25 cellular contexts compared by ENCODE assay signal in the genomic region with DNA sequence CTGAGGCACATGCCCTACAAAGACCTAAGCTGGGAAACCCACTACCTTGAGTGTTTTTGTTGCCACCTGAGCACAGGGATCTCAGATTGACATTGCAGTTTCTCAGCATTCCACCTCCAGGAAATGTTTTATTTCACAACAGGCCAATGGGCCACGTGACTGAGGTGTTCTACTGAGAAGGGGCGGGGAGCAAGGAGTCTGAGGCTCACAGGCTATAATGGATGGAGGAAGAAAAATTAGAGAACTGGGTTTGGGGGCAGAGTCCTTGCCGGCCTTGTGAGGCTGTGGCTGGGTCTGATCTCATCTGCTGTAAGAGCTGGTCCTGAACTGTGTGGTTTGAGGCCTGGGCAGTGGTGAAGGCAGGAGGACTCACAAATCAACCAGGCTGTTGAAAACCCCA. TPM values are rescaled to one million over a fixed set of nuclear protein-coding genes. Genes with fewer than 3 reads are reported as not detected.
A peak's percentile ranks its signal among the peaks of the same experiment; 100 is the strongest.
DNase-seq lines count a peak whose midpoint lies in the region; ATAC-seq and TF ChIP-seq lines count a peak whose summit lies in the region.
"Had no signal": no experiment of that assay in that cellular context is flagged by ENCODE, and none has a peak within 500 bp of the region (broad histone marks: within the 10 kb centered on the region; RNA-seq: fewer than 3 reads in every experiment).

No MANE protein-coding gene starts in this region.

- no peaks in the 10 kb centered on the region for H3K9me3 ChIP-seq in mucosa of descending colon
- H3K9me3 ChIP-seq: A549 had no signal

- H3F3A ChIP-seq in GM23338 (replicated peaks; ENCODE audit: low read depth), result no peaks in the 10 kb centered on the region

- H3K4me3 Mint-ChIP-seq in GM23338, result no peak overlapping the region
- H3K4me3 Mint-ChIP-seq in activated naive CD4-positive, alpha-beta T cell treated with anti-CD3 and anti-CD28 coated beads for 36 hours, result no peak overlapping the region
- H3K4me3 Mint-ChIP-seq: CD8-positive, alpha-beta T cell; T-helper 17 cell had no signal

- peaks cover 7% of the 10 kb centered on the region for H3K27me3 Mint-ChIP-seq in GM23338 (ENCODE audit: insufficient read depth, low read depth, poor library complexity)
- peaks cover 5% of the 10 kb centered on the region for H3K27me3 Mint-ChIP-seq in activated naive CD4-positive, alpha-beta T cell treated with anti-CD3 and anti-CD28 coated beads for 36 hours (ENCODE audit: low read depth)

- H3K4me3 ChIP-seq in GM23338, result no peak overlapping the region
- H3K4me3 ChIP-seq in NB4 (ENCODE audit: low read depth, low read length), result no peak overlapping the region
- no peak overlapping the region for H3K4me3 ChIP-seq in mucosa of descending colon
- H3K4me3 ChIP-seq: A549 had no signal

- H3K4me1 ChIP-seq in GM23338 (ENCODE audit: insufficient read depth) (no peaks in the 10 kb centered on the region), mucosa of descending colon (ENCODE audit: low read depth) (no peaks in the 10 kb centered on the region)
- H3K4me1 ChIP-seq: A549 had no signal

- no peak overlapping the region for H3K27ac ChIP-seq in GM23338 (ENCODE audit: low read depth)
- no peak overlapping the region for H3K27ac ChIP-seq in caudate nucleus (ENCODE audit: low read depth, low read length)
- H3K27ac ChIP-seq: A549 had no signal

- no peak overlapping the region for H3K27ac Mint-ChIP-seq in GM23338
- no peak overlapping the region for H3K27ac Mint-ChIP-seq in activated naive CD4-positive, alpha-beta T cell treated with anti-CD3 and anti-CD28 coated beads for 36 hours
- H3K27ac Mint-ChIP-seq: CD8-positive, alpha-beta T cell; T-helper 17 cell had no signal

- TF ChIP-seq CTCF in GM23338 (conservative IDR thresholded peaks at IDR 0.05; ENCODE audit: low read depth in 2 of 2) (no peak), NB4 (IDR thresholded peaks at IDR 0.05; ENCODE audit: low read depth, low read length) (no peak), mucosa of descending colon (IDR thresholded peaks at IDR 0.05) (no peak)

- intact Hi-C loops in mucosa of descending colon (cut with DNase I, micrococcal nuclease), result no loop called here
- intact Hi-C loops in activated naive CD4-positive, alpha-beta T cell treated with anti-CD3 and anti-CD28 coated beads for 36 hours (cut with micrococcal nuclease), result loop anchor here (10.0 kb wide), 1 partner anchor 186 kb away; no protein-coding TSS in a partner anchor

- no peaks in the 10 kb centered on the region; the same call in 2 of the 3 replicates for H3K4me1 Mint-ChIP-seq in GM23338
- no peaks in the 10 kb centered on the region for H3K4me1 Mint-ChIP-seq in activated naive CD4-positive, alpha-beta T cell treated with anti-CD3 and anti-CD28 coated beads for 36 hours (ENCODE audit: low read depth)

- H3K36me3 Mint-ChIP-seq in GM23338 (ENCODE audit: low read depth), result no peaks in the 10 kb centered on the region
- no peaks in the 10 kb centered on the region for H3K36me3 Mint-ChIP-seq in activated naive CD4-positive, alpha-beta T cell treated with anti-CD3 and anti-CD28 coated beads for 36 hours (ENCODE audit: low read depth)
- H3K36me3 Mint-ChIP-seq: CD8-positive, alpha-beta T cell had no signal

- CTCF ChIA-PET in activated naive CD4-positive, alpha-beta T cell treated with anti-CD3 and anti-CD28 coated beads for 36 hours (lab: Charles Lee), result interaction anchor here (0.6 to 1.6 kb wide), 3 partner anchors 11 to 425 kb away, joined by 3 to 6 read pairs (median 3); no protein-coding TSS in a partner anchor

- no peak overlapping the region; the same call in 1 of the 2 replicates for H2AFZ ChIP-seq in GM23338

- no peak for TF ChIP-seq POLR2A in NB4 (IDR thresholded peaks at IDR 0.05; ENCODE audit: extremely low read depth, insufficient read length)

- H3K79me2 ChIP-seq in GM23338 (replicated peaks; ENCODE audit: insufficient read depth), result no peaks in the 10 kb centered on the region

- H3K27me3 ChIP-seq in GM23338 (ENCODE audit: insufficient read depth), result no peaks in the 10 kb centered on the region

- H3K36me3 ChIP-seq in GM23338 (ENCODE audit: insufficient read depth) (no peaks in the 10 kb centered on the region), mucosa of descending colon (ENCODE audit: low read depth) (no peaks in the 10 kb centered on the region)

- no peaks in the 10 kb centered on the region for H3K9me2 ChIP-seq in GM23338 (ENCODE audit: insufficient read depth)

- ATAC-seq in GM23338 (no peak), mucosa of descending colon (peak; percentile 55), left lobe of liver (no peak), HG03571 (IDR thresholded peaks at IDR 0.05; ENCODE audit: unreplicated experiment) (no peak)
- ATAC-seq: A549; CD8-positive, alpha-beta T cell; T-helper 17 cell had no signal

- H4K20me1 ChIP-seq in GM23338 (replicated peaks; ENCODE audit: insufficient read depth), result no peaks in the 10 kb centered on the region

- no peak overlapping the region for H3K4me2 ChIP-seq in GM23338
- H3K4me2 ChIP-seq: A549 had no signal

- H3K9me3 Mint-ChIP-seq in GM23338, result no peaks in the 10 kb centered on the region
- H3K9me3 Mint-ChIP-seq in activated naive CD4-positive, alpha-beta T cell treated with anti-CD3 and anti-CD28 coated beads for 36 hours, result no peaks in the 10 kb centered on the region
- H3K9me3 Mint-ChIP-seq: CD8-positive, alpha-beta T cell had no signal

- DNase-seq in GM23338 (ENCODE audit: low spot score) (peak; percentile 13), NB4 (ENCODE audit: low read depth) (peak; percentile 43), SKM-1 treated with dmso at 0.1 percent for 144 hours (lab: John Stamatoyannopoulos, UW; ENCODE audit: unreplicated experiment) (peak; percentile 51), mucosa of descending colon (peak in 2 of 3 donors; percentile 20 to 33), caudate nucleus (lab: John Stamatoyannopoulos, UW) (no peak), left lobe of liver (ENCODE audit: low spot score) (no peak)
- DNase-seq in activated naive CD4-positive, alpha-beta T cell treated with anti-CD3 and anti-CD28 coated beads for 36 hours, result no peak
- DNase-seq: Calu3; CD8-positive, alpha-beta T cell; DMS53; EL; Kasumi-1; MM.1S; NCI-H1417 treated with DMSO at 0.1 percent for 48 hours; NCI-H1930; NCI-H345; NCI-H524 treated with DMSO at 0.1 percent for 48 hours; RPMI8226; SIG-M5; T-helper 17 cell had no signal

TF ChIP-seq in GM23338, 12 proteins besides CTCF, POLR2A, EP300 and RAD21 (continues in another document):
- TF ChIP-seq ZNF114 (CRISPR knock-in tag; IDR thresholded peaks at IDR 0.05) (no peak), CREB1 (CRISPR knock-in tag; IDR thresholded peaks at IDR 0.05; ENCODE audit: low read depth) (no peak), POLR2AphosphoS5 (IDR thresholded peaks at IDR 0.05; ENCODE audit: low read depth) (no peak), JUNB (IDR thresholded peaks at IDR 0.05; ENCODE audit: unreplicated experiment) (no peak), STAT1 (IDR thresholded peaks at IDR 0.05; ENCODE audit: unreplicated experiment) (no peak)
- TF ChIP-seq, protein P1, sequence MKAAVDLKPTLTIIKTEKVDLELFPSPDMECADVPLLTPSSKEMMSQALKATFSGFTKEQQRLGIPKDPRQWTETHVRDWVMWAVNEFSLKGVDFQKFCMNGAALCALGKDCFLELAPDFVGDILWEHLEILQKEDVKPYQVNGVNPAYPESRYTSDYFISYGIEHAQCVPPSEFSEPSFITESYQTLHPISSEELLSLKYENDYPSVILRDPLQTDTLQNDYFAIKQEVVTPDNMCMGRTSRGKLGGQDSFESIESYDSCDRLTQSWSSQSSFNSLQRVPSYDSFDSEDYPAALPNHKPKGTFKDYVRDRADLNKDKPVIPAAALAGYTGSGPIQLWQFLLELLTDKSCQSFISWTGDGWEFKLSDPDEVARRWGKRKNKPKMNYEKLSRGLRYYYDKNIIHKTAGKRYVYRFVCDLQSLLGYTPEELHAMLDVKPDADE (IDR thresholded peaks at IDR 0.05), result no peak
- TF ChIP-seq, protein P2, sequence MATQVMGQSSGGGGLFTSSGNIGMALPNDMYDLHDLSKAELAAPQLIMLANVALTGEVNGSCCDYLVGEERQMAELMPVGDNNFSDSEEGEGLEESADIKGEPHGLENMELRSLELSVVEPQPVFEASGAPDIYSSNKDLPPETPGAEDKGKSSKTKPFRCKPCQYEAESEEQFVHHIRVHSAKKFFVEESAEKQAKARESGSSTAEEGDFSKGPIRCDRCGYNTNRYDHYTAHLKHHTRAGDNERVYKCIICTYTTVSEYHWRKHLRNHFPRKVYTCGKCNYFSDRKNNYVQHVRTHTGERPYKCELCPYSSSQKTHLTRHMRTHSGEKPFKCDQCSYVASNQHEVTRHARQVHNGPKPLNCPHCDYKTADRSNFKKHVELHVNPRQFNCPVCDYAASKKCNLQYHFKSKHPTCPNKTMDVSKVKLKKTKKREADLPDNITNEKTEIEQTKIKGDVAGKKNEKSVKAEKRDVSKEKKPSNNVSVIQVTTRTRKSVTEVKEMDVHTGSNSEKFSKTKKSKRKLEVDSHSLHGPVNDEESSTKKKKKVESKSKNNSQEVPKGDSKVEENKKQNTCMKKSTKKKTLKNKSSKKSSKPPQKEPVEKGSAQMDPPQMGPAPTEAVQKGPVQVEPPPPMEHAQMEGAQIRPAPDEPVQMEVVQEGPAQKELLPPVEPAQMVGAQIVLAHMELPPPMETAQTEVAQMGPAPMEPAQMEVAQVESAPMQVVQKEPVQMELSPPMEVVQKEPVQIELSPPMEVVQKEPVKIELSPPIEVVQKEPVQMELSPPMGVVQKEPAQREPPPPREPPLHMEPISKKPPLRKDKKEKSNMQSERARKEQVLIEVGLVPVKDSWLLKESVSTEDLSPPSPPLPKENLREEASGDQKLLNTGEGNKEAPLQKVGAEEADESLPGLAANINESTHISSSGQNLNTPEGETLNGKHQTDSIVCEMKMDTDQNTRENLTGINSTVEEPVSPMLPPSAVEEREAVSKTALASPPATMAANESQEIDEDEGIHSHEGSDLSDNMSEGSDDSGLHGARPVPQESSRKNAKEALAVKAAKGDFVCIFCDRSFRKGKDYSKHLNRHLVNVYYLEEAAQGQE (IDR thresholded peaks at IDR 0.05; ENCODE audit: unreplicated experiment), result no peak

RNA-seq across cellular contexts. Expression of gene ZNF202, which starts 40.7 kb away (rescaled TPM):
- 33.0 and 36.7 TPM in 2 replicates for total RNA-seq in GM23338 (2014; rRNA removed; shearing (Covaris generic))
- 16.1 and 18.2 TPM in 2 replicates for polyA plus RNA-seq in GM23338 (2016; fragmentation: Nextera tagmentation; extraction: Ambion mirVana)
- total RNA-seq in mucosa of descending colon (10 to 100 TPM; 10.6 to 11.9 (median 11.1) TPM), left lobe of liver (3.4 TPM)
- 1 to 10 TPM; 5.9 to 6.4 TPM for total RNA-seq in activated naive CD4-positive, alpha-beta T cell treated with anti-CD3 and anti-CD28 coated beads for 36 hours

RNA-seq across cellular contexts. Expression of gene SCN3B, which starts 46.4 kb away (rescaled TPM):
- 1.7 and 2.2 TPM in 2 replicates for total RNA-seq in GM23338 (2014; rRNA removed; shearing (Covaris generic))
- polyA plus RNA-seq in GM23338 (2016; fragmentation: Nextera tagmentation; extraction: Ambion mirVana), result 0.56 and 0.74 TPM in 2 replicates
- total RNA-seq in mucosa of descending colon (1 to 10 TPM in 2 of 3 donors, under 1 TPM in 1; 0.29 to 2.6 (median 2.0) TPM), left lobe of liver (not detected)
- total RNA-seq in activated naive CD4-positive, alpha-beta T cell treated with anti-CD3 and anti-CD28 coated beads for 36 hours, result not detected
- total RNA-seq: CD8-positive, alpha-beta T cell; HT-29; T-helper 17 cell had no signal

RNA-seq across cellular contexts. Expression of gene OR6X1, which starts 53.5 kb away (rescaled TPM):
- not detected in 2 replicates for total RNA-seq in GM23338 (2014; rRNA removed; shearing (Covaris generic))
- not detected in 2 replicates for polyA plus RNA-seq in GM23338 (2016; fragmentation: Nextera tagmentation; extraction: Ambion mirVana)
- not detected for total RNA-seq in mucosa of descending colon
- total RNA-seq in activated naive CD4-positive, alpha-beta T cell treated with anti-CD3 and anti-CD28 coated beads for 36 hours, result not detected
- not detected for total RNA-seq in left lobe of liver
- total RNA-seq: Calu3; CD8-positive, alpha-beta T cell; H1; HT-29; T-helper 17 cell had no signal
- polyA plus RNA-seq: A549, BJ, H1 had no signal

Comparison
In these comparisons a context has a peak if more than half of its experiments do, and no peak if none do; other contexts are left out.
1. DNase-seq: peak in GM23338 (single experiment), NB4 (single experiment), SKM-1 treated with dmso at 0.1 percent for 144 hours (single experiment) and mucosa of descending colon (2 of 3); none in activated naive CD4-positive, alpha-beta T cell treated with anti-CD3 and anti-CD28 coated beads for 36 hours (single experiment), caudate nucleus (0 of 61) and left lobe of liver (single experiment).